In the genomic region with DNA sequence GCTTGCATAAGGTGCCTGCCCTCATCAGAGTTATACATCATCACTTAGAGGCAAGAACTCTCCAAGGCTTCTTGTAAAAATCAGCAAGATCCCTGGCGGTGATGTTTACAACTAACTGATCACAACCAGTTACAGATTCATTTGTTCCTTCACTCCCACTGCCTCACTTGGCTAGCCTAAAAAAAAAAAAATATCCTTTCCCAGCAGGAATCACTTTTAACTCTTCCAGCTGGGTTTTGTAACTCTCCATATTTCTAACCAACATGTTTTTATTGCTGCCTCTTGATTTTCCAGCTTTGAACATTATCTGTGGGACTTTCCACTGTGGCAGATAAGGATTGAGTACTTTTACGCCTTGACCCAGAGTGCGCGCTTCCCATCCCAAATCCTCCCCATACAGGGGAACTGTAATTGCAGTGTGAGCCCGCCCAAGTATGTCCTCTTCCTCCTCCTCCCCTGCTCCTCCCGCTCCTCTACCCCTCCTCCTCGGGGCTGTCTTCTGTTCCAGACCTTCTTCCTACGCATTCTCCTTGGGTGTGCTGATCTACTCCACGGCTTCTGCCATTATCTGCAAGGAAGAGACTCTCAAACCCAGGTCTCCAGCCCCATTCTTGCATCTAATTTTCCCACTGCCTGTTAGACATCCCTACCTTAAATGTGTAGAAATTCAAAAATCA, we compare ENCODE assay signal across 16 cellular contexts. TPM values are rescaled to one million over a fixed set of nuclear protein-coding genes. Genes with fewer than 3 reads are reported as not detected.
DNase-seq lines count a peak whose midpoint lies in the region; ATAC-seq, FAIRE-seq and TF ChIP-seq lines count a peak whose summit lies in the region.
"Had no signal": no experiment of that assay in that cellular context is flagged by ENCODE, and none has a peak within 500 bp of the region (broad histone marks: within the 10 kb centered on the region; RNA-seq: fewer than 3 reads in every experiment).

No MANE protein-coding gene starts in this region.

- no peaks in the 10 kb centered on the region for H3K4me1 ChIP-seq in right lobe of liver
- H3K4me1 ChIP-seq: esophagus muscularis mucosa, SJSA1 had no signal

- intact Hi-C loops in right lobe of liver (cut with DNase I): loop anchor here in 1 of 2 donors (10.0 kb wide), 1 partner anchor 228 kb away; no protein-coding TSS in a partner anchor
- intact Hi-C loops in activated CD4-positive, alpha-beta memory T cell treated with anti-CD3 and anti-CD28 coated beads for 36 hours (cut with micrococcal nuclease): no loop called here

- CTCF ChIA-PET in activated CD4-positive, alpha-beta memory T cell treated with anti-CD3 and anti-CD28 coated beads for 36 hours (lab: Charles Lee): no interaction called here

- peaks cover 0 to 59% (median 10%) of the 10 kb centered on the region in 4 donors for H3K36me3 ChIP-seq in right lobe of liver

- H3K27ac ChIP-seq in right lobe of liver (no peak overlapping the region), temporal lobe (ENCODE audit: low read depth, low read length) (peak overlapping the region; percentile 30)
- H3K27ac ChIP-seq: esophagus muscularis mucosa, SJSA1 had no signal

- H3K4me3 ChIP-seq in right lobe of liver: no peak overlapping the region
- H3K4me3 ChIP-seq: esophagus muscularis mucosa, SJSA1 had no signal

- peaks cover 2% of the 10 kb centered on the region for H3K36me3 Mint-ChIP-seq in T-helper 17 cell (ENCODE audit: low read depth)
- peaks cover 45% of the 10 kb centered on the region for H3K36me3 Mint-ChIP-seq in activated CD4-positive, alpha-beta memory T cell treated with anti-CD3 and anti-CD28 coated beads for 36 hours

- H3K27ac Mint-ChIP-seq in T-helper 17 cell: peak overlapping the region; percentile 32
- no peak overlapping the region for H3K27ac Mint-ChIP-seq in activated CD4-positive, alpha-beta memory T cell treated with anti-CD3 and anti-CD28 coated beads for 36 hours
- H3K27ac Mint-ChIP-seq: activated naive CD4-positive, alpha-beta T cell treated with anti-CD3 and anti-CD28 coated beads, Interleukin-2, amount 50 U/mL, for 24 hours; memory B cell had no signal

- 68% methylated on average over 9 of the region's 9 CpGs for WGBS in right lobe of liver (ENCODE audit: insufficient coverage, low coverage, low lambda C conversion rate, missing lambda C conversion rate)

- no peaks in the 10 kb centered on the region for H3K9me3 Mint-ChIP-seq in activated CD4-positive, alpha-beta memory T cell treated with anti-CD3 and anti-CD28 coated beads for 36 hours
- H3K9me3 Mint-ChIP-seq: activated naive CD4-positive, alpha-beta T cell treated with anti-CD3 and anti-CD28 coated beads, Interleukin-2, amount 50 U/mL, for 24 hours; central memory CD8-positive, alpha-beta T cell; memory B cell had no signal

- POLR2A ChIA-PET in activated CD4-positive, alpha-beta memory T cell treated with anti-CD3 and anti-CD28 coated beads for 36 hours (lab: Charles Lee): no interaction called here

- TF ChIP-seq CTCF in right lobe of liver (IDR thresholded peaks at IDR 0.05): no peak

- DNase-seq in T-helper 17 cell (no peak), right lobe of liver (peak in 1 of 3 donors; percentile 39), GM12891 (ENCODE audit: insufficient read length, low spot score) (no peak), retina (no peak)
- no peak for DNase-seq in activated CD4-positive, alpha-beta memory T cell treated with anti-CD3 and anti-CD28 coated beads for 36 hours
- DNase-seq: EL, NCI-H1092 had no signal

- peak overlapping the region; percentile 52 for H3K4me3 Mint-ChIP-seq in T-helper 17 cell
- H3K4me3 Mint-ChIP-seq in activated CD4-positive, alpha-beta memory T cell treated with anti-CD3 and anti-CD28 coated beads for 36 hours: no peak overlapping the region
- H3K4me3 Mint-ChIP-seq: activated naive CD4-positive, alpha-beta T cell treated with anti-CD3 and anti-CD28 coated beads, Interleukin-2, amount 50 U/mL, for 24 hours; central memory CD8-positive, alpha-beta T cell; memory B cell had no signal

- TF ChIP-seq POLR2A in right lobe of liver (IDR thresholded peaks at IDR 0.05) (no peak), GM12891 (IDR thresholded peaks at IDR 0.05; ENCODE audit: low read depth, low read length) (no peak)

- FAIRE-seq in GM12891 (lab: Jason Lieb, UNC): no peak
- FAIRE-seq: GM12892, urothelium cell line had no signal

- no peaks in the 10 kb centered on the region for H3K9me3 ChIP-seq in T-helper 17 cell (ENCODE audit: control insufficient read depth, low read length, poor library complexity, severe bottlenecking)
- H3K9me3 ChIP-seq in right lobe of liver: no peaks in the 10 kb centered on the region
- H3K9me3 ChIP-seq: esophagus muscularis mucosa, SJSA1 had no signal

- no peaks in the 10 kb centered on the region for H3K27me3 Mint-ChIP-seq in T-helper 17 cell
- no peaks in the 10 kb centered on the region for H3K27me3 Mint-ChIP-seq in activated CD4-positive, alpha-beta memory T cell treated with anti-CD3 and anti-CD28 coated beads for 36 hours
- H3K27me3 Mint-ChIP-seq: activated naive CD4-positive, alpha-beta T cell treated with anti-CD3 and anti-CD28 coated beads, Interleukin-2, amount 50 U/mL, for 24 hours; central memory CD8-positive, alpha-beta T cell; memory B cell had no signal

- ATAC-seq in T-helper 17 cell: no peak
- ATAC-seq in esophagus mucosa: peak; percentile 58
- peak; percentile 23 to 55 (median 44) for ATAC-seq in right lobe of liver

- peaks cover 3% of the 10 kb centered on the region for H3K4me1 Mint-ChIP-seq in T-helper 17 cell
- H3K4me1 Mint-ChIP-seq in activated CD4-positive, alpha-beta memory T cell treated with anti-CD3 and anti-CD28 coated beads for 36 hours (ENCODE audit: low read depth): peaks cover 5% of the 10 kb centered on the region
- H3K4me1 Mint-ChIP-seq: central memory CD8-positive, alpha-beta T cell; memory B cell had no signal

- no peaks in the 10 kb centered on the region for H3K27me3 ChIP-seq in right lobe of liver
- H3K27me3 ChIP-seq: esophagus muscularis mucosa, SJSA1 had no signal

TF ChIP-seq in GM12891, 5 proteins besides CTCF, POLR2A, EP300 and RAD21:
- TF ChIP-seq POLR2AphosphoS5 (IDR thresholded peaks at IDR 0.05; ENCODE audit: low read depth, low read length) (no peak), POU2F2 (IDR thresholded peaks at IDR 0.05; ENCODE audit: low read depth, low read length) (no peak), SPI1 (IDR thresholded peaks at IDR 0.05; ENCODE audit: low read depth, low read length) (no peak), TAF1 (IDR thresholded peaks at IDR 0.05; ENCODE audit: low read depth, low read length) (no peak), PAX5 (IDR thresholded peaks at IDR 0.05; ENCODE audit: insufficient read depth, low read length, severe bottlenecking) (no peak)

RNA-seq across cellular contexts. Expression of a gene that starts 43.4 kb away (rescaled TPM):
- 1 to 10 TPM; 7.8 to 8.2 TPM for total RNA-seq in T-helper 17 cell
- 14.0 TPM for total RNA-seq in esophagus mucosa
- total RNA-seq in right lobe of liver: 10 to 100 TPM; 10.4 to 22.8 (median 14.8) TPM
- total RNA-seq in temporal lobe: 21.1 TPM
- polyA plus RNA-seq in GM12891 (2012; ENCODE audit: low read depth, missing spikeins): 11.3 TPM
- 1 to 10 TPM; 6.5 to 7.1 TPM for total RNA-seq in activated CD4-positive, alpha-beta memory T cell treated with anti-CD3 and anti-CD28 coated beads for 36 hours

RNA-seq across cellular contexts. Expression of a gene that starts 43.6 kb away (rescaled TPM):
- total RNA-seq in T-helper 17 cell (100 to 1,000 TPM; 117 to 123 TPM), esophagus mucosa (27.4 TPM), right lobe of liver (10 to 100 TPM; 17.1 to 24.9 (median 21.0) TPM), temporal lobe (35.4 TPM)
- polyA plus RNA-seq in GM12891 (2012; ENCODE audit: low read depth, missing spikeins): 12.2 TPM
- total RNA-seq in activated CD4-positive, alpha-beta memory T cell treated with anti-CD3 and anti-CD28 coated beads for 36 hours: 10 to 100 TPM; 31.5 to 33.4 TPM
